2 cellular contexts compared by ENCODE assay signal in the genomic region with DNA sequence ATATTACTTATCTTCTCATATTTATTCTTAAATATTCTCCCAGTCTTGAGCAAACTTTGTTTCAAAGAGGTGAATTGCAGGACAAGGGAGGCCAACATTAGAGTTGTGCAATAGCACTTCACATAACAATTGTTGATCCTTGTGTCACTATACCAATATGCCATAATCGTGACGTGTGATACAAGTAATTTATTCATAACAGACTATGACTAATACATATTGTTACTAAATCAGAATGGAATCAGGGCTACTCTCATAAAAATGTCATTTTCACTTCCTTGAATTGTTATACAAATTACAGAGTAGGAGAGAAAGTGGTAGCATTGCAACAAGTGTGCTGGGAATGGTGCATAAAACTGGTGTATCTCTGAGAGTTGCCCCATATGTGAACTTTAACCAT.
A peak's percentile ranks its signal among the peaks of the same experiment; 100 is the strongest.
TF ChIP-seq lines count a peak whose summit lies in the region.

No MANE protein-coding gene starts in this region.

TF ChIP-seq in HEK293, 187 proteins besides CTCF, POLR2A, EP300 and RAD21 (continued from another document):
- TF ChIP-seq SCRT2 (tag by site-specific recombination; IDR thresholded peaks at IDR 0.05) (peak; percentile 91), WT1 (tag by site-specific recombination; IDR thresholded peaks at IDR 0.05) (no peak), ZNF549 (tag by site-specific recombination; IDR thresholded peaks at IDR 0.05) (no peak), ZNF140 (tag by site-specific recombination; IDR thresholded peaks at IDR 0.05) (no peak)
- TF ChIP-seq, protein P1, sequence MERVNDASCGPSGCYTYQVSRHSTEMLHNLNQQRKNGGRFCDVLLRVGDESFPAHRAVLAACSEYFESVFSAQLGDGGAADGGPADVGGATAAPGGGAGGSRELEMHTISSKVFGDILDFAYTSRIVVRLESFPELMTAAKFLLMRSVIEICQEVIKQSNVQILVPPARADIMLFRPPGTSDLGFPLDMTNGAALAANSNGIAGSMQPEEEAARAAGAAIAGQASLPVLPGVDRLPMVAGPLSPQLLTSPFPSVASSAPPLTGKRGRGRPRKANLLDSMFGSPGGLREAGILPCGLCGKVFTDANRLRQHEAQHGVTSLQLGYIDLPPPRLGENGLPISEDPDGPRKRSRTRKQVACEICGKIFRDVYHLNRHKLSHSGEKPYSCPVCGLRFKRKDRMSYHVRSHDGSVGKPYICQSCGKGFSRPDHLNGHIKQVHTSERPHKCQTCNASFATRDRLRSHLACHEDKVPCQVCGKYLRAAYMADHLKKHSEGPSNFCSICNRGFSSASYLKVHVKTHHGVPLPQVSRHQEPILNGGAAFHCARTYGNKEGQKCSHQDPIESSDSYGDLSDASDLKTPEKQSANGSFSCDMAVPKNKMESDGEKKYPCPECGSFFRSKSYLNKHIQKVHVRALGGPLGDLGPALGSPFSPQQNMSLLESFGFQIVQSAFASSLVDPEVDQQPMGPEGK (tag by site-specific recombination; IDR thresholded peaks at IDR 0.05), result no peak
TF ChIP-seq in HEK293: peak in this region for 1.

TF ChIP-seq in SK-N-SH, 30 proteins besides CTCF, POLR2A, EP300 and RAD21 (continued from another document):
- no peak for TF ChIP-seq FOSL2 (IDR thresholded peaks at IDR 0.05; ENCODE audit: borderline replicate concordance, low read depth)
- TF ChIP-seq, protein P2, sequence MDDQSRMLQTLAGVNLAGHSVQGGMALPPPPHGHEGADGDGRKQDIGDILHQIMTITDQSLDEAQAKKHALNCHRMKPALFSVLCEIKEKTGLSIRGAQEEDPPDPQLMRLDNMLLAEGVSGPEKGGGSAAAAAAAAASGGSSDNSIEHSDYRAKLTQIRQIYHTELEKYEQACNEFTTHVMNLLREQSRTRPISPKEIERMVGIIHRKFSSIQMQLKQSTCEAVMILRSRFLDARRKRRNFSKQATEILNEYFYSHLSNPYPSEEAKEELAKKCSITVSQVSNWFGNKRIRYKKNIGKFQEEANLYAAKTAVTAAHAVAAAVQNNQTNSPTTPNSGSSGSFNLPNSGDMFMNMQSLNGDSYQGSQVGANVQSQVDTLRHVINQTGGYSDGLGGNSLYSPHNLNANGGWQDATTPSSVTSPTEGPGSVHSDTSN (IDR thresholded peaks at IDR 0.05), result peak; percentile 33; the same call in 1 of the 2 replicates
